1 cellular context compared by ENCODE assay signal in genomic region chr5:142310803-142311202, GRCh38.
TF ChIP-seq lines count a peak whose summit lies in the region.

No MANE protein-coding gene starts in this region.

TF ChIP-seq in IMR-90, 13 proteins besides CTCF, POLR2A, EP300 and RAD21:
- TF ChIP-seq MXI1 (IDR thresholded peaks at IDR 0.05; ENCODE audit: borderline replicate concordance, low read depth, low read length) (no peak), CHD1 (IDR thresholded peaks at IDR 0.05; ENCODE audit: low read depth, low read length) (no peak), RFX5 (IDR thresholded peaks at IDR 0.05; ENCODE audit: low read depth, low read length) (no peak), MAZ (IDR thresholded peaks at IDR 0.05; ENCODE audit: borderline replicate concordance, low read depth, low read length) (no peak), FOS (IDR thresholded peaks at IDR 0.05; ENCODE audit: low read depth, low read length) (no peak), MAFK (IDR thresholded peaks at IDR 0.05; ENCODE audit: low read depth, low read length) (no peak), CEBPB (IDR thresholded peaks at IDR 0.05; ENCODE audit: low read depth, low read length) (no peak), SMC3 (IDR thresholded peaks at IDR 0.05; ENCODE audit: low read depth, low read length) (no peak), BHLHE40 (IDR thresholded peaks at IDR 0.05; ENCODE audit: low read depth, low read length) (no peak), ELK1 (IDR thresholded peaks at IDR 0.05; ENCODE audit: borderline replicate concordance, low read depth, low read length) (no peak), NFE2L2 (IDR thresholded peaks at IDR 0.05; ENCODE audit: low read depth, low read length) (no peak)
- TF ChIP-seq, protein P1, sequence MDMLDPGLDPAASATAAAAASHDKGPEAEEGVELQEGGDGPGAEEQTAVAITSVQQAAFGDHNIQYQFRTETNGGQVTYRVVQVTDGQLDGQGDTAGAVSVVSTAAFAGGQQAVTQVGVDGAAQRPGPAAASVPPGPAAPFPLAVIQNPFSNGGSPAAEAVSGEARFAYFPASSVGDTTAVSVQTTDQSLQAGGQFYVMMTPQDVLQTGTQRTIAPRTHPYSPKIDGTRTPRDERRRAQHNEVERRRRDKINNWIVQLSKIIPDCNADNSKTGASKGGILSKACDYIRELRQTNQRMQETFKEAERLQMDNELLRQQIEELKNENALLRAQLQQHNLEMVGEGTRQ (IDR thresholded peaks at IDR 0.05; ENCODE audit: low read depth, low read length): no peak
